In the genomic region with DNA sequence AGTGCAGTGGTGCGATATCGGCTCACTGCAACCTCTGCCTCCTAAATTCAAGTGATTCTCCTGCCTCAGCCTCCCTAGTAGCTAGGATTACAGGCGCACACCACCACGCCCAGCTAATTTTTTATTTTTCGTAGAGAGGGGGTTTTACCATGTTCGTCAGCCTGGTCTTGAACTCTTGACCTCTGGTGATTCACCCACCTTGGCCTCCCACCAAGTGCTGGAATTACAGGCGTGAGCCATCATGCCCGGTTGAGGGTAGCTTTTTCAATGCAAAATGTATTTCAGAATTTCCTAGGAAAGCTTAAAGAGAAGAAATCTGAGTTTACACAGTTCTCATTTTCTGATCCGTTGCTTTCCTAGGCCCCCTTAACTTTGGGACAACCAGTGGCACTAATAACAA, we compare ENCODE assay signal across 14 cellular contexts. TPM values are rescaled to one million over a fixed set of nuclear protein-coding genes. Genes with fewer than 3 reads are reported as not detected.
DNase-seq lines count a peak whose midpoint lies in the region; ATAC-seq and TF ChIP-seq lines count a peak whose summit lies in the region.
"Had no signal": no experiment of that assay in that cellular context is flagged by ENCODE, and none has a peak within 500 bp of the region (broad histone marks: within the 10 kb centered on the region; RNA-seq: fewer than 3 reads in every experiment).

No MANE protein-coding gene starts in this region.

- ATAC-seq in activated naive CD8-positive, alpha-beta T cell treated with anti-CD3 and anti-CD28 coated beads, Interleukin-2, amount 50 U/mL, for 24 hours = no peak
- ATAC-seq in HG02610 (IDR thresholded peaks at IDR 0.05; ENCODE audit: unreplicated experiment) = no peak
- ATAC-seq: CD8-positive, alpha-beta T cell; GM12878; left colon had no signal

- H3K4me3 Mint-ChIP-seq in activated naive CD8-positive, alpha-beta T cell treated with anti-CD3 and anti-CD28 coated beads for 36 hours = no peak overlapping the region
- H3K4me3 Mint-ChIP-seq in activated naive CD8-positive, alpha-beta T cell treated with anti-CD3 and anti-CD28 coated beads, Interleukin-2, amount 50 U/mL, for 24 hours = no peak overlapping the region
- H3K4me3 Mint-ChIP-seq: CD8-positive, alpha-beta T cell; central memory CD8-positive, alpha-beta T cell had no signal

- peaks cover 19% of the 10 kb centered on the region for H3K36me3 Mint-ChIP-seq in activated naive CD8-positive, alpha-beta T cell treated with anti-CD3 and anti-CD28 coated beads for 36 hours
- peaks cover 42% of the 10 kb centered on the region for H3K36me3 Mint-ChIP-seq in activated naive CD8-positive, alpha-beta T cell treated with anti-CD3 and anti-CD28 coated beads, Interleukin-2, amount 50 U/mL, for 24 hours (ENCODE audit: low read depth)

- H3K27ac Mint-ChIP-seq in activated naive CD8-positive, alpha-beta T cell treated with anti-CD3 and anti-CD28 coated beads for 36 hours = peak overlapping the region; percentile 48
- H3K27ac Mint-ChIP-seq in activated naive CD8-positive, alpha-beta T cell treated with anti-CD3 and anti-CD28 coated beads, Interleukin-2, amount 50 U/mL, for 24 hours = no peak overlapping the region
- H3K27ac Mint-ChIP-seq: CD8-positive, alpha-beta T cell had no signal

- no peaks in the 10 kb centered on the region for H3K27me3 Mint-ChIP-seq in activated naive CD8-positive, alpha-beta T cell treated with anti-CD3 and anti-CD28 coated beads for 36 hours
- H3K27me3 Mint-ChIP-seq in activated naive CD8-positive, alpha-beta T cell treated with anti-CD3 and anti-CD28 coated beads, Interleukin-2, amount 50 U/mL, for 24 hours = no peaks in the 10 kb centered on the region
- H3K27me3 Mint-ChIP-seq: central memory CD8-positive, alpha-beta T cell had no signal

- H3K4me3 ChIP-seq in astrocyte of the cerebellum (ENCODE audit: low read depth, low read length) (no peak overlapping the region), fibroblast of the aortic adventitia (ENCODE audit: low read depth, low read length) (no peak overlapping the region)
- H3K4me3 ChIP-seq: GM12878 had no signal

- no peaks in the 10 kb centered on the region for H3K9me3 Mint-ChIP-seq in activated naive CD8-positive, alpha-beta T cell treated with anti-CD3 and anti-CD28 coated beads for 36 hours
- no peaks in the 10 kb centered on the region for H3K9me3 Mint-ChIP-seq in activated naive CD8-positive, alpha-beta T cell treated with anti-CD3 and anti-CD28 coated beads, Interleukin-2, amount 50 U/mL, for 24 hours
- H3K9me3 Mint-ChIP-seq: CD8-positive, alpha-beta T cell; central memory CD8-positive, alpha-beta T cell had no signal

- intact Hi-C loops in posterior cingulate gyrus (cut with DNase I) = loop anchor here (10.0 kb wide), 1 partner anchor 284 kb away; no protein-coding TSS in a partner anchor

- no peaks in the 10 kb centered on the region for H3K4me1 Mint-ChIP-seq in activated naive CD8-positive, alpha-beta T cell treated with anti-CD3 and anti-CD28 coated beads for 36 hours
- peaks cover 2% of the 10 kb centered on the region for H3K4me1 Mint-ChIP-seq in activated naive CD8-positive, alpha-beta T cell treated with anti-CD3 and anti-CD28 coated beads, Interleukin-2, amount 50 U/mL, for 24 hours
- H3K4me1 Mint-ChIP-seq: central memory CD8-positive, alpha-beta T cell had no signal

- TF ChIP-seq CTCF in astrocyte of the cerebellum (IDR thresholded peaks at IDR 0.05; ENCODE audit: low read depth, low read length, missing control alignments) (no peak), fibroblast of the aortic adventitia (IDR thresholded peaks at IDR 0.05; ENCODE audit: insufficient read depth, low read length) (no peak)

- no peak for DNase-seq in activated naive CD8-positive, alpha-beta T cell treated with anti-CD3 and anti-CD28 coated beads for 36 hours
- no peak for DNase-seq in activated naive CD8-positive, alpha-beta T cell treated with anti-CD3 and anti-CD28 coated beads, Interleukin-2, amount 50 U/mL, for 24 hours
- peak; percentile 8 for DNase-seq in astrocyte of the cerebellum (ENCODE audit: low read depth)
- DNase-seq in fibroblast of the aortic adventitia (ENCODE audit: low read depth) = peak; percentile 39
- DNase-seq in hippocampal formation (lab: John Stamatoyannopoulos, UW) = no peak
- no peak for DNase-seq in posterior cingulate gyrus
- DNase-seq in NCI-H146 treated with DMSO at 0.1 percent for 48 hours (lab: John Stamatoyannopoulos, UW; ENCODE audit: unreplicated experiment) = no peak
- DNase-seq: CD8-positive, alpha-beta T cell; left colon; NCI-H1436; stimulated activated CD4-positive, alpha-beta T cell treated with anti-CD3 and anti-CD28 coated beads, Interleukin-12 subunit alpha, Interleukin-12 subunit beta, amount 100 ng/mL, for 4 hours had no signal

- in situ Hi-C loops in astrocyte of the cerebellum (cut with HindIII; ENCODE audit: low sequenced_read_pairs) = no loop called here

RNA-seq across cellular contexts. Expression of gene BDP1, which starts 15.7 kb away (rescaled TPM):
- total RNA-seq in activated naive CD8-positive, alpha-beta T cell treated with anti-CD3 and anti-CD28 coated beads for 36 hours = 10 to 100 TPM; 26.7 to 28.1 TPM
- total RNA-seq in fibroblast of the aortic adventitia (ENCODE audit: low replicate concordance) = 27.8 and 90.2 TPM in 2 replicates

Comparison
In these comparisons a context has a peak if more than half of its experiments do, and no peak if none do; other contexts are left out.
1. DNase-seq: peak in astrocyte of the cerebellum (single experiment) and fibroblast of the aortic adventitia (single experiment); none in activated naive CD8-positive, alpha-beta T cell treated with anti-CD3 and anti-CD28 coated beads for 36 hours (single experiment), activated naive CD8-positive, alpha-beta T cell treated with anti-CD3 and anti-CD28 coated beads, Interleukin-2, amount 50 U/mL, for 24 hours (single experiment), hippocampal formation (0 of 2), posterior cingulate gyrus (0 of 10) and NCI-H146 treated with DMSO at 0.1 percent for 48 hours (single experiment).